1 cellular context compared by ENCODE assay signal in the genomic region with DNA sequence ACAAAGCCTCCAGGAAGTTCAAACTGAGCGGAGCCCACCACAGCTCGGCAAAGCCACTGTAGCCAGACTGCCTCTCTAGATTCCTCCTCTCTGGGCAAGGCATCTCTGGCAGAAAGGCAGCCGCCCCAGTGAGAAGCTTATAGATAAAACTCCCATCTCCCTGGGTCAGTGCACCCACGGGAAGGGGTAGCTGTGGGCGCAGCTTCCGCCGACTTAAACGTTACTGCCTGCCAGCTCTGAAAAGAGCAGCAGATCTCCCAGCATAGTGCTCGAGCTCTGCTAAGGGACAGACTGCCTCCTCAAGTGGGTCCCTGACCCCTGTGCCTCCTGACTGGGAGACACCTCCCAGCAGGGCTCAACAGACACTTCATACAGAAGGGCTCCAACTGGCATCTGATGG.
DNase-seq lines count a peak whose midpoint lies in the region; ATAC-seq lines count a peak whose summit lies in the region.
"Not testable (repeated sequence)": the region's sequence is repeated elsewhere in the genome, so short reads cannot be mapped to it uniquely, and the experiment has no call there.

No MANE protein-coding gene starts in this region.

- not testable (repeated sequence) for ATAC-seq in Right ventricle myocardium inferior

- peak; percentile 55 for DNase-seq in Right ventricle myocardium inferior (ENCODE audit: missing footprints)

- intact Hi-C loops in Right ventricle myocardium inferior (cut with DNase I): not testable (repeated sequence)
